ENCODE assay signal across 1 cellular context in the genomic region with DNA sequence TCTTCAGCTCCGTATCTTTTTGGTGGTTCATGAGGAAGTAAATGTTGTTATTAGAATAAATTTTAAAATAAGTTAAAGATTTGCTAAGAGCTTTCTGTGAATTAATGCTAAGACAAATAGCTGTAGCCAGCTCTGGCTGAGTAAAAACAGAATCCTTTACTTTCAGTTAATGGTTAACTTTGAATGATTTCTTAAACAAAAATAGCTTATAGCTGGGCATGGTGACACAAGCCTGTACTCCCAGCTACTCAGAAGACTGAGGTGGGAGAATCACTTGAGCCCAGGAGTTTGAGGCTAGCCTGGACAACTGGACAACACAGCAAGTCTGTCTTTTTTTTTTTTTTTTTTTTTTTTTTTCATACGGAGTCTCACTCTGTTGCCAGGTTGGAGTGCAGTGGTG.
A peak's percentile ranks its signal among the peaks of the same experiment; 100 is the strongest.
TF ChIP-seq lines count a peak whose summit lies in the region.

No MANE protein-coding gene starts in this region.

TF ChIP-seq in HepG2, 621 proteins besides CTCF, POLR2A, EP300 and RAD21 (continued from another document):
- TF ChIP-seq ZBTB25 (CRISPR knock-in tag; IDR thresholded peaks at IDR 0.05) (0 out of 2 replicates have a peak, but pooled peaks have one; percentile 20), THAP11 (CRISPR knock-in tag; IDR thresholded peaks at IDR 0.05) (no peak), MIER2 (CRISPR knock-in tag; IDR thresholded peaks at IDR 0.05) (no peak), ZBTB3 (CRISPR knock-in tag; IDR thresholded peaks at IDR 0.05; ENCODE audit: borderline replicate concordance, low read depth) (no peak), HNRNPUL1 (IDR thresholded peaks at IDR 0.05; ENCODE audit: low read depth, low read length) (0 out of 2 replicates have a peak, but pooled peaks have one; percentile 69), TEAD3 (CRISPR knock-in tag; optimal IDR thresholded peaks at IDR 0.05; ENCODE audit: borderline replicate concordance) (peak; percentile 25), HNF4A (CRISPR knock-in tag; IDR thresholded peaks at IDR 0.05) (0 out of 2 replicates have a peak, but pooled peaks have one; percentile 18), ZNF766 (CRISPR knock-in tag; IDR thresholded peaks at IDR 0.05; ENCODE audit: borderline replicate concordance) (no peak), ELF4 (CRISPR knock-in tag; IDR thresholded peaks at IDR 0.05; ENCODE audit: borderline replicate concordance) (no peak), POLR2AphosphoS5 (IDR thresholded peaks at IDR 0.05; ENCODE audit: low read depth, low read length) (peak; percentile 35; the same call in 1 of the 2 replicates), MIXL1 (CRISPR knock-in tag; IDR thresholded peaks at IDR 0.05) (peak; percentile 43; the same call in 1 of the 2 replicates), ZNF652 (CRISPR knock-in tag; IDR thresholded peaks at IDR 0.05; ENCODE audit: borderline replicate concordance, low read depth) (peak; percentile 55; the same call in 1 of the 2 replicates), ISL2 (CRISPR knock-in tag; IDR thresholded peaks at IDR 0.05) (no peak), ZNF629 (CRISPR knock-in tag; conservative IDR thresholded peaks at IDR 0.05) (peak; percentile 35; the same call in 1 of the 2 replicates), CREM (IDR thresholded peaks at IDR 0.05) (peak; percentile 41), CREM (CRISPR knock-in tag; IDR thresholded peaks at IDR 0.05) (no peak), ZNF30 (CRISPR knock-in tag; IDR thresholded peaks at IDR 0.05) (no peak), MEF2D (CRISPR knock-in tag; IDR thresholded peaks at IDR 0.05) (peak; percentile 90), SMAD3 (CRISPR knock-in tag; IDR thresholded peaks at IDR 0.05) (0 out of 2 replicates have a peak, but pooled peaks have one; percentile 21), ZNF224 (CRISPR knock-in tag; IDR thresholded peaks at IDR 0.05) (no peak), ZNF577 (CRISPR knock-in tag; IDR thresholded peaks at IDR 0.05; ENCODE audit: borderline replicate concordance, low read depth) (no peak), RCOR2 (CRISPR knock-in tag; IDR thresholded peaks at IDR 0.05) (peak; percentile 57; the same call in 1 of the 2 replicates), ELF3 (CRISPR knock-in tag; IDR thresholded peaks at IDR 0.05) (peak; percentile 56), ZNF207 (IDR thresholded peaks at IDR 0.05; ENCODE audit: borderline replicate concordance) (no peak), TAF15 (IDR thresholded peaks at IDR 0.05; ENCODE audit: low read depth, low read length, poor library complexity, severe bottlenecking) (no peak), ZNF292 (CRISPR knock-in tag; IDR thresholded peaks at IDR 0.05; ENCODE audit: borderline replicate concordance, low read depth) (no peak), SOX13 (IDR thresholded peaks at IDR 0.05) (no peak), SOX13 (CRISPR knock-in tag; conservative IDR thresholded peaks at IDR 0.05 in 1 of 2, IDR thresholded peaks at IDR 0.05 in 1 of 2) (peak in 1 of 2 experiments; percentile 60; a peak in 1 of 4 replicates), KDM3A (CRISPR knock-in tag; IDR thresholded peaks at IDR 0.05; ENCODE audit: low read depth) (no peak), ZNF792 (CRISPR knock-in tag; IDR thresholded peaks at IDR 0.05) (0 out of 2 replicates have a peak, but pooled peaks have one; percentile 24), MTERF4 (CRISPR knock-in tag; IDR thresholded peaks at IDR 0.05) (no peak), GATAD2A (CRISPR knock-in tag; IDR thresholded peaks at IDR 0.05) (peak; percentile 37; the same call in 1 of the 2 replicates), RARA (CRISPR knock-in tag; IDR thresholded peaks at IDR 0.05) (0 out of 2 replicates have a peak, but pooled peaks have one; percentile 29), FOSL2 (CRISPR knock-in tag; IDR thresholded peaks at IDR 0.05) (peak; percentile 19; the same call in 1 of the 2 replicates), ZNF362 (CRISPR knock-in tag; IDR thresholded peaks at IDR 0.05; ENCODE audit: borderline replicate concordance) (peak; percentile 89), FOXA3 (CRISPR knock-in tag; IDR thresholded peaks at IDR 0.05) (0 out of 2 replicates have a peak, but pooled peaks have one; percentile 23), TRIM22 (IDR thresholded peaks at IDR 0.05) (no peak), TSC22D2 (CRISPR knock-in tag; IDR thresholded peaks at IDR 0.05; ENCODE audit: borderline replicate concordance) (no peak)
- TF ChIP-seq, protein P1, sequence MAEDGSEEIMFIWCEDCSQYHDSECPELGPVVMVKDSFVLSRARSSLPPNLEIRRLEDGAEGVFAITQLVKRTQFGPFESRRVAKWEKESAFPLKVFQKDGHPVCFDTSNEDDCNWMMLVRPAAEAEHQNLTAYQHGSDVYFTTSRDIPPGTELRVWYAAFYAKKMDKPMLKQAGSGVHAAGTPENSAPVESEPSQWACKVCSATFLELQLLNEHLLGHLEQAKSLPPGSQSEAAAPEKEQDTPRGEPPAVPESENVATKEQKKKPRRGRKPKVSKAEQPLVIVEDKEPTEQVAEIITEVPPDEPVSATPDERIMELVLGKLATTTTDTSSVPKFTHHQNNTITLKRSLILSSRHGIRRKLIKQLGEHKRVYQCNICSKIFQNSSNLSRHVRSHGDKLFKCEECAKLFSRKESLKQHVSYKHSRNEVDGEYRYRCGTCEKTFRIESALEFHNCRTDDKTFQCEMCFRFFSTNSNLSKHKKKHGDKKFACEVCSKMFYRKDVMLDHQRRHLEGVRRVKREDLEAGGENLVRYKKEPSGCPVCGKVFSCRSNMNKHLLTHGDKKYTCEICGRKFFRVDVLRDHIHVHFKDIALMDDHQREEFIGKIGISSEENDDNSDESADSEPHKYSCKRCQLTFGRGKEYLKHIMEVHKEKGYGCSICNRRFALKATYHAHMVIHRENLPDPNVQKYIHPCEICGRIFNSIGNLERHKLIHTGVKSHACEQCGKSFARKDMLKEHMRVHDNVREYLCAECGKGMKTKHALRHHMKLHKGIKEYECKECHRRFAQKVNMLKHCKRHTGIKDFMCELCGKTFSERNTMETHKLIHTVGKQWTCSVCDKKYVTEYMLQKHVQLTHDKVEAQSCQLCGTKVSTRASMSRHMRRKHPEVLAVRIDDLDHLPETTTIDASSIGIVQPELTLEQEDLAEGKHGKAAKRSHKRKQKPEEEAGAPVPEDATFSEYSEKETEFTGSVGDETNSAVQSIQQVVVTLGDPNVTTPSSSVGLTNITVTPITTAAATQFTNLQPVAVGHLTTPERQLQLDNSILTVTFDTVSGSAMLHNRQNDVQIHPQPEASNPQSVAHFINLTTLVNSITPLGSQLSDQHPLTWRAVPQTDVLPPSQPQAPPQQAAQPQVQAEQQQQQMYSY (CRISPR knock-in tag; IDR thresholded peaks at IDR 0.05), result no peak
- TF ChIP-seq, protein P2, sequence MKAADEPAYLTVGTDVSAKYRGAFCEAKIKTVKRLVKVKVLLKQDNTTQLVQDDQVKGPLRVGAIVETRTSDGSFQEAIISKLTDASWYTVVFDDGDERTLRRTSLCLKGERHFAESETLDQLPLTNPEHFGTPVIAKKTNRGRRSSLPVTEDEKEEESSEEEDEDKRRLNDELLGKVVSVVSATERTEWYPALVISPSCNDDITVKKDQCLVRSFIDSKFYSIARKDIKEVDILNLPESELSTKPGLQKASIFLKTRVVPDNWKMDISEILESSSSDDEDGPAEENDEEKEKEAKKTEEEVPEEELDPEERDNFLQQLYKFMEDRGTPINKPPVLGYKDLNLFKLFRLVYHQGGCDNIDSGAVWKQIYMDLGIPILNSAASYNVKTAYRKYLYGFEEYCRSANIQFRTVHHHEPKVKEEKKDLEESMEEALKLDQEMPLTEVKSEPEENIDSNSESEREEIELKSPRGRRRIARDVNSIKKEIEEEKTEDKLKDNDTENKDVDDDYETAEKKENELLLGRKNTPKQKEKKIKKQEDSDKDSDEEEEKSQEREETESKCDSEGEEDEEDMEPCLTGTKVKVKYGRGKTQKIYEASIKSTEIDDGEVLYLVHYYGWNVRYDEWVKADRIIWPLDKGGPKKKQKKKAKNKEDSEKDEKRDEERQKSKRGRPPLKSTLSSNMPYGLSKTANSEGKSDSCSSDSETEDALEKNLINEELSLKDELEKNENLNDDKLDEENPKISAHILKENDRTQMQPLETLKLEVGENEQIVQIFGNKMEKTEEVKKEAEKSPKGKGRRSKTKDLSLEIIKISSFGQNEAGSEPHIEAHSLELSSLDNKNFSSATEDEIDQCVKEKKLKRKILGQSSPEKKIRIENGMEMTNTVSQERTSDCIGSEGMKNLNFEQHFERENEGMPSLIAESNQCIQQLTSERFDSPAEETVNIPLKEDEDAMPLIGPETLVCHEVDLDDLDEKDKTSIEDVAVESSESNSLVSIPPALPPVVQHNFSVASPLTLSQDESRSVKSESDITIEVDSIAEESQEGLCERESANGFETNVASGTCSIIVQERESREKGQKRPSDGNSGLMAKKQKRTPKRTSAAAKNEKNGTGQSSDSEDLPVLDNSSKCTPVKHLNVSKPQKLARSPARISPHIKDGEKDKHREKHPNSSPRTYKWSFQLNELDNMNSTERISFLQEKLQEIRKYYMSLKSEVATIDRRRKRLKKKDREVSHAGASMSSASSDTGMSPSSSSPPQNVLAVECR (CRISPR knock-in tag; IDR thresholded peaks at IDR 0.05; ENCODE audit: borderline replicate concordance), result no peak; the same call in 1 of the 2 replicates
- TF ChIP-seq, protein P3, sequence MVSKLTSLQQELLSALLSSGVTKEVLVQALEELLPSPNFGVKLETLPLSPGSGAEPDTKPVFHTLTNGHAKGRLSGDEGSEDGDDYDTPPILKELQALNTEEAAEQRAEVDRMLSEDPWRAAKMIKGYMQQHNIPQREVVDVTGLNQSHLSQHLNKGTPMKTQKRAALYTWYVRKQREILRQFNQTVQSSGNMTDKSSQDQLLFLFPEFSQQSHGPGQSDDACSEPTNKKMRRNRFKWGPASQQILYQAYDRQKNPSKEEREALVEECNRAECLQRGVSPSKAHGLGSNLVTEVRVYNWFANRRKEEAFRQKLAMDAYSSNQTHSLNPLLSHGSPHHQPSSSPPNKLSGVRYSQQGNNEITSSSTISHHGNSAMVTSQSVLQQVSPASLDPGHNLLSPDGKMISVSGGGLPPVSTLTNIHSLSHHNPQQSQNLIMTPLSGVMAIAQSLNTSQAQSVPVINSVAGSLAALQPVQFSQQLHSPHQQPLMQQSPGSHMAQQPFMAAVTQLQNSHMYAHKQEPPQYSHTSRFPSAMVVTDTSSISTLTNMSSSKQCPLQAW (CRISPR knock-in tag; IDR thresholded peaks at IDR 0.05), result peak; percentile 72; the same call in 1 of the 2 replicates
- TF ChIP-seq, protein P4, sequence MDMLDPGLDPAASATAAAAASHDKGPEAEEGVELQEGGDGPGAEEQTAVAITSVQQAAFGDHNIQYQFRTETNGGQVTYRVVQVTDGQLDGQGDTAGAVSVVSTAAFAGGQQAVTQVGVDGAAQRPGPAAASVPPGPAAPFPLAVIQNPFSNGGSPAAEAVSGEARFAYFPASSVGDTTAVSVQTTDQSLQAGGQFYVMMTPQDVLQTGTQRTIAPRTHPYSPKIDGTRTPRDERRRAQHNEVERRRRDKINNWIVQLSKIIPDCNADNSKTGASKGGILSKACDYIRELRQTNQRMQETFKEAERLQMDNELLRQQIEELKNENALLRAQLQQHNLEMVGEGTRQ (IDR thresholded peaks at IDR 0.05; ENCODE audit: low read depth, low read length), result no peak
- TF ChIP-seq, protein P4 (CRISPR knock-in tag; IDR thresholded peaks at IDR 0.05; ENCODE audit: borderline replicate concordance), result no peak
- TF ChIP-seq, protein P5, sequence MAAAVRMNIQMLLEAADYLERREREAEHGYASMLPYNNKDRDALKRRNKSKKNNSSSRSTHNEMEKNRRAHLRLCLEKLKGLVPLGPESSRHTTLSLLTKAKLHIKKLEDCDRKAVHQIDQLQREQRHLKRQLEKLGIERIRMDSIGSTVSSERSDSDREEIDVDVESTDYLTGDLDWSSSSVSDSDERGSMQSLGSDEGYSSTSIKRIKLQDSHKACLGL (CRISPR knock-in tag; IDR thresholded peaks at IDR 0.05), result no peak
- TF ChIP-seq, protein P6, sequence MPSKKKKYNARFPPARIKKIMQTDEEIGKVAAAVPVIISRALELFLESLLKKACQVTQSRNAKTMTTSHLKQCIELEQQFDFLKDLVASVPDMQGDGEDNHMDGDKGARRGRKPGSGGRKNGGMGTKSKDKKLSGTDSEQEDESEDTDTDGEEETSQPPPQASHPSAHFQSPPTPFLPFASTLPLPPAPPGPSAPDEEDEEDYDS (CRISPR knock-in tag; IDR thresholded peaks at IDR 0.05), result peak; percentile 63; the same call in 1 of the 2 replicates
TF ChIP-seq in HepG2: peak in this region for 41.
